20 cellular contexts compared by ENCODE assay signal in genomic region chr19:17737690-17738153, GRCh38.
DNase-seq lines count a peak whose midpoint lies in the region; ATAC-seq and TF ChIP-seq lines count a peak whose summit lies in the region.
"Had no signal": no experiment of that assay in that cellular context is flagged by ENCODE, and none has a peak within 500 bp of the region (broad histone marks: within the 10 kb centered on the region; RNA-seq: fewer than 3 reads in every experiment).

No MANE protein-coding gene starts in this region.

- no peak for ATAC-seq in stimulated activated effector memory CD8-positive, alpha-beta T cell treated with anti-CD3 and anti-CD28 coated beads, Interleukin-12 subunit alpha, Interleukin-12 subunit beta, amount 100 ng/mL, for 72 hours
- no peak for ATAC-seq in activated CD4-positive, CD25-positive, alpha-beta regulatory T cell treated with anti-CD3 and anti-CD28 coated beads, Interleukin-2, amount 50 U/mL, for 24 hours
- no peak for ATAC-seq in SK-N-SH treated with all-trans-retinoic acid at 6 μM for 48 hours
- ATAC-seq: lower lobe of right lung had no signal

- H3K4me3 ChIP-seq in NB4 (ENCODE audit: low read depth, low read length), result no peak overlapping the region
- H3K4me3 ChIP-seq: dorsolateral prefrontal cortex, lower lobe of right lung, neural progenitor cell, prostate gland, suprapubic skin had no signal

- H3K36me3 Mint-ChIP-seq in dendritic cell treated with granulocyte-macrophage colony-stimulating factor and Interleukin-4, amounts not matched to agents 40 ng/mL and 50 ng/mL, for 4 days (ENCODE audit: low read depth), result peaks cover 61% of the 10 kb centered on the region
- peaks cover 55% of the 10 kb centered on the region for H3K36me3 Mint-ChIP-seq in stimulated activated effector memory CD8-positive, alpha-beta T cell treated with anti-CD3 and anti-CD28 coated beads, Interleukin-12 subunit alpha, Interleukin-12 subunit beta, amount 100 ng/mL, for 72 hours

- intact Hi-C loops in dendritic cell treated with granulocyte-macrophage colony-stimulating factor and Interleukin-4, amounts not matched to agents 40 ng/mL and 50 ng/mL, for 4 days (cut with micrococcal nuclease), result no loop called here

- H3K4me1 Mint-ChIP-seq in dendritic cell treated with granulocyte-macrophage colony-stimulating factor and Interleukin-4, amounts not matched to agents 40 ng/mL and 50 ng/mL, for 4 days (ENCODE audit: low read depth), result peaks cover 93% of the 10 kb centered on the region
- peaks cover 21% of the 10 kb centered on the region for H3K4me1 Mint-ChIP-seq in stimulated activated effector memory CD8-positive, alpha-beta T cell treated with anti-CD3 and anti-CD28 coated beads, Interleukin-12 subunit alpha, Interleukin-12 subunit beta, amount 100 ng/mL, for 72 hours

- H3K4me3 Mint-ChIP-seq in dendritic cell treated with granulocyte-macrophage colony-stimulating factor and Interleukin-4, amounts not matched to agents 40 ng/mL and 50 ng/mL, for 4 days, result no peak overlapping the region
- no peak overlapping the region for H3K4me3 Mint-ChIP-seq in stimulated activated effector memory CD8-positive, alpha-beta T cell treated with anti-CD3 and anti-CD28 coated beads, Interleukin-12 subunit alpha, Interleukin-12 subunit beta, amount 100 ng/mL, for 72 hours
- H3K4me3 Mint-ChIP-seq: activated naive CD4-positive, alpha-beta T cell treated with anti-CD3 and anti-CD28 coated beads for 36 hours; activated T-cell treated with anti-CD3 and anti-CD28 coated beads, Interleukin-2, amount 50 U/mL, for 24 hours; neural progenitor cell had no signal

- peak overlapping the region; percentile 89 for H3K27ac Mint-ChIP-seq in dendritic cell treated with granulocyte-macrophage colony-stimulating factor and Interleukin-4, amounts not matched to agents 40 ng/mL and 50 ng/mL, for 4 days
- H3K27ac Mint-ChIP-seq in stimulated activated effector memory CD8-positive, alpha-beta T cell treated with anti-CD3 and anti-CD28 coated beads, Interleukin-12 subunit alpha, Interleukin-12 subunit beta, amount 100 ng/mL, for 72 hours, result peak overlapping the region; percentile 52
- H3K27ac Mint-ChIP-seq: activated naive CD4-positive, alpha-beta T cell treated with anti-CD3 and anti-CD28 coated beads for 36 hours; activated T-cell treated with anti-CD3 and anti-CD28 coated beads, Interleukin-2, amount 50 U/mL, for 24 hours; neural progenitor cell had no signal

- DNase-seq in D341Med (ENCODE audit: low spot score), result peak; percentile 9
- peak; percentile 37 for DNase-seq in NB4 (ENCODE audit: low read depth)
- DNase-seq in stimulated activated effector memory CD8-positive, alpha-beta T cell treated with anti-CD3 and anti-CD28 coated beads, Interleukin-12 subunit alpha, Interleukin-12 subunit beta, amount 100 ng/mL, for 72 hours (ENCODE audit: low spot score in 2 of 2), result no peak
- no peak for DNase-seq in NCI-H1930 (lab: John Stamatoyannopoulos, UW)
- DNase-seq: activated naive CD4-positive, alpha-beta T cell treated with anti-CD3 and anti-CD28 coated beads for 36 hours; activated T-cell treated with anti-CD3 and anti-CD28 coated beads, Interleukin-2, amount 50 U/mL, for 24 hours; aorta; central memory CD4-positive, alpha-beta T cell; DMS79; dorsolateral prefrontal cortex; hippocampal formation; lower lobe of right lung; NCI-H1694 treated with DMSO at 0.1 percent for 48 hours; NCI-H526 treated with DMSO at 0.1 percent for 48 hours had no signal

- H3K27me3 Mint-ChIP-seq in dendritic cell treated with granulocyte-macrophage colony-stimulating factor and Interleukin-4, amounts not matched to agents 40 ng/mL and 50 ng/mL, for 4 days, result no peaks in the 10 kb centered on the region
- H3K27me3 Mint-ChIP-seq: activated T-cell treated with anti-CD3 and anti-CD28 coated beads, Interleukin-2, amount 50 U/mL, for 24 hours had no signal

- no peaks in the 10 kb centered on the region for H3K9me3 Mint-ChIP-seq in dendritic cell treated with granulocyte-macrophage colony-stimulating factor and Interleukin-4, amounts not matched to agents 40 ng/mL and 50 ng/mL, for 4 days
- no peaks in the 10 kb centered on the region for H3K9me3 Mint-ChIP-seq in stimulated activated effector memory CD8-positive, alpha-beta T cell treated with anti-CD3 and anti-CD28 coated beads, Interleukin-12 subunit alpha, Interleukin-12 subunit beta, amount 100 ng/mL, for 72 hours
- H3K9me3 Mint-ChIP-seq: activated naive CD4-positive, alpha-beta T cell treated with anti-CD3 and anti-CD28 coated beads for 36 hours; activated T-cell treated with anti-CD3 and anti-CD28 coated beads, Interleukin-2, amount 50 U/mL, for 24 hours had no signal

- no peak for TF ChIP-seq CTCF in NB4 (IDR thresholded peaks at IDR 0.05; ENCODE audit: low read depth, low read length)

- no peak for TF ChIP-seq POLR2A in NB4 (IDR thresholded peaks at IDR 0.05; ENCODE audit: extremely low read depth, insufficient read length)

TF ChIP-seq in SK-N-SH treated with all-trans-retinoic acid at 6 μM for 48 hours, 23 proteins besides CTCF, POLR2A, EP300 and RAD21:
- TF ChIP-seq CSRNP3 (CRISPR knock-in tag; IDR thresholded peaks at IDR 0.05) (no peak), ZFP3 (CRISPR knock-in tag; IDR thresholded peaks at IDR 0.05) (no peak), CREB5 (CRISPR knock-in tag; IDR thresholded peaks at IDR 0.05; ENCODE audit: low read depth) (no peak), PPARA (CRISPR knock-in tag; IDR thresholded peaks at IDR 0.05; ENCODE audit: borderline replicate concordance) (no peak), OSR1 (CRISPR knock-in tag; IDR thresholded peaks at IDR 0.05) (no peak), ZC3H10 (CRISPR knock-in tag; IDR thresholded peaks at IDR 0.05) (no peak)
- TF ChIP-seq, protein P1, sequence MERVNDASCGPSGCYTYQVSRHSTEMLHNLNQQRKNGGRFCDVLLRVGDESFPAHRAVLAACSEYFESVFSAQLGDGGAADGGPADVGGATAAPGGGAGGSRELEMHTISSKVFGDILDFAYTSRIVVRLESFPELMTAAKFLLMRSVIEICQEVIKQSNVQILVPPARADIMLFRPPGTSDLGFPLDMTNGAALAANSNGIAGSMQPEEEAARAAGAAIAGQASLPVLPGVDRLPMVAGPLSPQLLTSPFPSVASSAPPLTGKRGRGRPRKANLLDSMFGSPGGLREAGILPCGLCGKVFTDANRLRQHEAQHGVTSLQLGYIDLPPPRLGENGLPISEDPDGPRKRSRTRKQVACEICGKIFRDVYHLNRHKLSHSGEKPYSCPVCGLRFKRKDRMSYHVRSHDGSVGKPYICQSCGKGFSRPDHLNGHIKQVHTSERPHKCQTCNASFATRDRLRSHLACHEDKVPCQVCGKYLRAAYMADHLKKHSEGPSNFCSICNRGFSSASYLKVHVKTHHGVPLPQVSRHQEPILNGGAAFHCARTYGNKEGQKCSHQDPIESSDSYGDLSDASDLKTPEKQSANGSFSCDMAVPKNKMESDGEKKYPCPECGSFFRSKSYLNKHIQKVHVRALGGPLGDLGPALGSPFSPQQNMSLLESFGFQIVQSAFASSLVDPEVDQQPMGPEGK (CRISPR knock-in tag; IDR thresholded peaks at IDR 0.05; ENCODE audit: borderline replicate concordance), result no peak

Comparison
In these comparisons a context has a peak if more than half of its experiments do, and no peak if none do; other contexts are left out.
1. DNase-seq: peak in D341Med (single experiment) and NB4 (single experiment); none in stimulated activated effector memory CD8-positive, alpha-beta T cell treated with anti-CD3 and anti-CD28 coated beads, Interleukin-12 subunit alpha, Interleukin-12 subunit beta, amount 100 ng/mL, for 72 hours (0 of 2) and NCI-H1930 (0 of 2).